22 cellular contexts compared by ENCODE assay signal in the genomic region with DNA sequence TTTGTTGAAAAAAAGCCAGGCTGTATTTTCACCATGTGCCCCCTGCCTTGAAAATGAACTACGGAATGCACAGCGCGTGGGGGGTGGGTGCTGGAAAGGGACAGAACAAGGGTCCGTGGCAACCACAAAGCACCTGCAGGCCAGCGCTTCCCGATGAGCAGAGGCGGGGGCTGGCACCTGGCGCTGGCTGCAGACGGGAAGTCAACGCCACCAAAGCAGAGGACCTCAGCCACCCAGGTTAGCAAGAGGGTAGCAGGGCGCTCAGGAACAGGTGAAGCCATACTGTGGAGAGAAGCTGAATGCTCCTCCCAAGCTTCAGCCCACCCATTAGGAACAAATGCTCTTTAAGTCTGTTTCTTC.
DNase-seq lines count a peak whose midpoint lies in the region; ATAC-seq and TF ChIP-seq lines count a peak whose summit lies in the region.
"Had no signal": no experiment of that assay in that cellular context is flagged by ENCODE, and none has a peak within 500 bp of the region (broad histone marks: within the 10 kb centered on the region; RNA-seq: fewer than 3 reads in every experiment).

No MANE protein-coding gene starts in this region.

- POLR2A ChIA-PET in activated CD4-positive, alpha-beta memory T cell treated with anti-CD3 and anti-CD28 coated beads, Interleukin-2, amount 10 ng/mL, durations not matched to agents 7 days and 5 days (lab: Charles Lee) = interaction anchor here (1.2 to 2.4 kb wide), 3 partner anchors 10 to 68 kb away, joined by 3 to 9 read pairs (median 8); a partner anchor contains a TSS
- POLR2A ChIA-PET in activated CD4-positive, alpha-beta memory T cell treated with anti-CD3 and anti-CD28 coated beads for 36 hours (lab: Charles Lee) = no interaction called here
- POLR2A ChIA-PET in activated CD8-positive, alpha-beta T cell treated with anti-CD3 and anti-CD28 coated beads for 36 hours (lab: Charles Lee) = interaction anchor here (1.0 kb wide), 1 partner anchor 19 kb away, joined by 3 read pairs; no protein-coding TSS in a partner anchor

- no peak overlapping the region for H2AFZ ChIP-seq in osteoblast (ENCODE audit: low read length)
- H2AFZ ChIP-seq: GM23338 had no signal

- WGBS in adrenal gland, 4 donors = 92 to 96% (median 96%) methylated on average over 4 to 11 of the region's 11 CpGs

- CTCF ChIA-PET in activated CD4-positive, alpha-beta memory T cell treated with anti-CD3 and anti-CD28 coated beads, Interleukin-2, amount 10 ng/mL, durations not matched to agents 7 days and 5 days (lab: Charles Lee) = interaction anchor here (0.6 kb wide), 1 partner anchor 16 kb away, joined by 5 read pairs; no protein-coding TSS in a partner anchor
- CTCF ChIA-PET in activated CD4-positive, alpha-beta memory T cell treated with anti-CD3 and anti-CD28 coated beads for 36 hours (lab: Charles Lee) = interaction anchor here (0.9 kb wide), 1 partner anchor 78 kb away, joined by 3 read pairs; no protein-coding TSS in a partner anchor
- CTCF ChIA-PET in activated CD8-positive, alpha-beta T cell treated with anti-CD3 and anti-CD28 coated beads for 36 hours (lab: Charles Lee) = interaction anchor here (1.3 to 3.1 kb wide), 2 partner anchors 12 to 68 kb away, joined by 5 to 13 read pairs; no protein-coding TSS in a partner anchor

- H3K4me3 ChIP-seq in osteoblast (ENCODE audit: insufficient read depth, low read length) (no peak overlapping the region), adrenal gland (no peak overlapping the region)
- H3K4me3 ChIP-seq: colonic mucosa, GM23338, heart left ventricle, left lung, suprapubic skin had no signal

- H3K9me3 ChIP-seq in osteoblast (ENCODE audit: low read depth, low read length) (no peaks in the 10 kb centered on the region), adrenal gland (replicated peaks in 1 of 3) (no peaks in the 10 kb centered on the region)
- H3K9me3 ChIP-seq: colonic mucosa, heart left ventricle, left lung, suprapubic skin had no signal

- no peaks in the 10 kb centered on the region for H3K4me1 ChIP-seq in osteoblast (ENCODE audit: insufficient read depth, low read length)
- H3K4me1 ChIP-seq in adrenal gland (replicated peaks in 1 of 2) = no peaks in the 10 kb centered on the region
- H3K4me1 ChIP-seq: colonic mucosa, left lung, suprapubic skin had no signal

- TF ChIP-seq POLR2A in GM19193 (IDR thresholded peaks at IDR 0.05; ENCODE audit: extremely low read depth, insufficient read depth, insufficient read length) (peak; percentile 5), adrenal gland (IDR thresholded peaks at IDR 0.05) (no peak)

- H3K27me3 Mint-ChIP-seq in activated CD4-positive, alpha-beta memory T cell treated with anti-CD3 and anti-CD28 coated beads, Interleukin-2, amount 10 ng/mL, durations not matched to agents 7 days and 5 days = no peaks in the 10 kb centered on the region
- no peaks in the 10 kb centered on the region for H3K27me3 Mint-ChIP-seq in activated CD4-positive, alpha-beta memory T cell treated with anti-CD3 and anti-CD28 coated beads for 36 hours
- H3K27me3 Mint-ChIP-seq in activated CD8-positive, alpha-beta T cell treated with anti-CD3 and anti-CD28 coated beads for 36 hours = no peaks in the 10 kb centered on the region
- H3K27me3 Mint-ChIP-seq: activated CD8-positive, alpha-beta memory T cell treated with anti-CD3 and anti-CD28 coated beads, Interleukin-2, amount 10 ng/mL, durations not matched to agents 7 days and 5 days; CD8-positive, alpha-beta memory T cell had no signal

- H3K9me3 Mint-ChIP-seq in activated CD4-positive, alpha-beta memory T cell treated with anti-CD3 and anti-CD28 coated beads, Interleukin-2, amount 10 ng/mL, durations not matched to agents 7 days and 5 days = no peaks in the 10 kb centered on the region
- no peaks in the 10 kb centered on the region for H3K9me3 Mint-ChIP-seq in activated CD4-positive, alpha-beta memory T cell treated with anti-CD3 and anti-CD28 coated beads for 36 hours
- H3K9me3 Mint-ChIP-seq in activated CD8-positive, alpha-beta T cell treated with anti-CD3 and anti-CD28 coated beads for 36 hours = no peaks in the 10 kb centered on the region
- H3K9me3 Mint-ChIP-seq: CD8-positive, alpha-beta memory T cell; GM23338 had no signal

- no peak overlapping the region for H3K4me2 ChIP-seq in osteoblast (ENCODE audit: insufficient read depth, low read length)
- H3K4me2 ChIP-seq: GM23338, KMS-11 had no signal

- no peaks in the 10 kb centered on the region for H3K27me3 ChIP-seq in osteoblast (ENCODE audit: insufficient read depth, low read length)
- no peaks in the 10 kb centered on the region for H3K27me3 ChIP-seq in adrenal gland
- H3K27me3 ChIP-seq: colonic mucosa, heart left ventricle, left lung, suprapubic skin had no signal

- H3K36me3 ChIP-seq in osteoblast (ENCODE audit: insufficient read depth, low read length) (peaks cover 9% of the 10 kb centered on the region), adrenal gland (replicated peaks in 1 of 2) (no peaks in the 10 kb centered on the region)
- H3K36me3 ChIP-seq: colonic mucosa had no signal

- no peak overlapping the region for H3K27ac ChIP-seq in osteoblast (ENCODE audit: low read depth, low read length)
- H3K27ac ChIP-seq in adrenal gland = no peak overlapping the region
- H3K27ac ChIP-seq: colonic mucosa, heart left ventricle, KMS-11, left lung, suprapubic skin had no signal

- intact Hi-C loops in activated CD4-positive, alpha-beta memory T cell treated with anti-CD3 and anti-CD28 coated beads for 36 hours (cut with micrococcal nuclease) = no loop called here
- intact Hi-C loops in activated CD8-positive, alpha-beta T cell treated with anti-CD3 and anti-CD28 coated beads for 36 hours (cut with micrococcal nuclease) = no loop called here
- intact Hi-C loops in Right ventricle myocardium superior (cut with DNase I) (no loop called here), adrenal gland (cut with DNase I) (no loop called here)

- no peak for DNase-seq in activated CD4-positive, alpha-beta memory T cell treated with anti-CD3 and anti-CD28 coated beads, Interleukin-2, amount 10 ng/mL, durations not matched to agents 7 days and 5 days
- DNase-seq in activated CD4-positive, alpha-beta memory T cell treated with anti-CD3 and anti-CD28 coated beads for 36 hours = no peak
- DNase-seq in activated CD8-positive, alpha-beta T cell treated with anti-CD3 and anti-CD28 coated beads for 36 hours = no peak
- peak; percentile 81 for DNase-seq in osteoblast (ENCODE audit: insufficient read length, low spot score, missing footprints)
- no peak for DNase-seq in Right ventricle myocardium superior
- DNase-seq in adrenal gland = no peak
- DNase-seq: activated CD8-positive, alpha-beta memory T cell treated with anti-CD3 and anti-CD28 coated beads, Interleukin-2, amount 10 ng/mL, durations not matched to agents 7 days and 5 days; CD8-positive, alpha-beta memory T cell; colonic mucosa; DMS79; heart left ventricle; left lung; NCI-H1048; NCI-H2029 treated with DMSO at 0.1 percent for 48 hours; NCI-H524; stimulated activated CD4-positive, alpha-beta T cell treated with anti-CD3 and anti-CD28 coated beads, Interleukin-12 subunit alpha, Interleukin-12 subunit beta, amount 100 ng/mL, for 4 hours had no signal

- peaks cover 34% of the 10 kb centered on the region for H3K36me3 Mint-ChIP-seq in activated CD4-positive, alpha-beta memory T cell treated with anti-CD3 and anti-CD28 coated beads, Interleukin-2, amount 10 ng/mL, durations not matched to agents 7 days and 5 days (ENCODE audit: low read depth)
- H3K36me3 Mint-ChIP-seq in activated CD4-positive, alpha-beta memory T cell treated with anti-CD3 and anti-CD28 coated beads for 36 hours = peaks cover 17% of the 10 kb centered on the region
- peaks cover 18% of the 10 kb centered on the region for H3K36me3 Mint-ChIP-seq in activated CD8-positive, alpha-beta T cell treated with anti-CD3 and anti-CD28 coated beads for 36 hours (ENCODE audit: low read depth)

- H4K20me1 ChIP-seq in osteoblast (ENCODE audit: insufficient read depth, low read length) = no peaks in the 10 kb centered on the region

- H3K4me3 Mint-ChIP-seq in activated CD4-positive, alpha-beta memory T cell treated with anti-CD3 and anti-CD28 coated beads, Interleukin-2, amount 10 ng/mL, durations not matched to agents 7 days and 5 days = no peak overlapping the region
- no peak overlapping the region for H3K4me3 Mint-ChIP-seq in activated CD4-positive, alpha-beta memory T cell treated with anti-CD3 and anti-CD28 coated beads for 36 hours
- H3K4me3 Mint-ChIP-seq in activated CD8-positive, alpha-beta T cell treated with anti-CD3 and anti-CD28 coated beads for 36 hours = no peak overlapping the region
- H3K4me3 Mint-ChIP-seq: activated CD8-positive, alpha-beta memory T cell treated with anti-CD3 and anti-CD28 coated beads, Interleukin-2, amount 10 ng/mL, durations not matched to agents 7 days and 5 days; GM23338 had no signal

- peak overlapping the region; percentile 60 for H3K27ac Mint-ChIP-seq in activated CD4-positive, alpha-beta memory T cell treated with anti-CD3 and anti-CD28 coated beads, Interleukin-2, amount 10 ng/mL, durations not matched to agents 7 days and 5 days
- H3K27ac Mint-ChIP-seq in activated CD4-positive, alpha-beta memory T cell treated with anti-CD3 and anti-CD28 coated beads for 36 hours = no peak overlapping the region
- H3K27ac Mint-ChIP-seq in activated CD8-positive, alpha-beta T cell treated with anti-CD3 and anti-CD28 coated beads for 36 hours = peak overlapping the region; percentile 71
- H3K27ac Mint-ChIP-seq: GM23338 had no signal

- no peak for TF ChIP-seq CTCF in activated CD8-positive, alpha-beta T cell treated with anti-CD3 and anti-CD28 coated beads for 36 hours (IDR thresholded peaks at IDR 0.05)
- TF ChIP-seq CTCF in osteoblast (IDR thresholded peaks at IDR 0.05; ENCODE audit: extremely low read depth, low read depth, low read length) = no peak
- no peak for TF ChIP-seq CTCF in adrenal gland (IDR thresholded peaks at IDR 0.05)

- H3K4me1 Mint-ChIP-seq in activated CD4-positive, alpha-beta memory T cell treated with anti-CD3 and anti-CD28 coated beads, Interleukin-2, amount 10 ng/mL, durations not matched to agents 7 days and 5 days = peaks cover 62% of the 10 kb centered on the region
- peaks cover 54% of the 10 kb centered on the region for H3K4me1 Mint-ChIP-seq in activated CD4-positive, alpha-beta memory T cell treated with anti-CD3 and anti-CD28 coated beads for 36 hours (ENCODE audit: low read depth)
- H3K4me1 Mint-ChIP-seq in activated CD8-positive, alpha-beta T cell treated with anti-CD3 and anti-CD28 coated beads for 36 hours (ENCODE audit: low read depth) = peaks cover 43% of the 10 kb centered on the region

- no peak for ATAC-seq in activated CD8-positive, alpha-beta T cell treated with anti-CD3 and anti-CD28 coated beads for 36 hours
- no peak for ATAC-seq in Right ventricle myocardium superior (ENCODE audit: poor library complexity)
- no peak for ATAC-seq in HG03342 (IDR thresholded peaks at IDR 0.05; ENCODE audit: unreplicated experiment)
- ATAC-seq: activated CD8-positive, alpha-beta memory T cell treated with anti-CD3 and anti-CD28 coated beads, Interleukin-2, amount 10 ng/mL, durations not matched to agents 7 days and 5 days; GM23338; heart left ventricle; left lung; Right ventricle myocardium inferior had no signal

- H3K79me2 ChIP-seq in osteoblast (ENCODE audit: insufficient read depth, low read length) = no peaks in the 10 kb centered on the region
